Comparison of ENCODE assay signal across 8 cellular contexts in genomic region chr11:105034494-105035261, GRCh38. TPM values are rescaled to one million over a fixed set of nuclear protein-coding genes. Genes with fewer than 3 reads are reported as not detected.
DNase-seq lines count a peak whose midpoint lies in the region; ATAC-seq and TF ChIP-seq lines count a peak whose summit lies in the region.
"Not testable (repeated sequence)": the region's sequence is repeated elsewhere in the genome, so short reads cannot be mapped to it uniquely, and the experiment has no call there.

Gene CASP1, minus strand, starts transcription at chr11:105035144. Its CDS starts 31 bp downstream, at chr11:105035113.

- DNase-seq in GM04504 (ENCODE audit: low read depth) = peak; percentile 60
- not testable (repeated sequence) for DNase-seq in RWPE2 (ENCODE audit: low spot score)
- DNase-seq in activated naive CD8-positive, alpha-beta T cell treated with anti-CD3 and anti-CD28 coated beads for 36 hours = peak; percentile 14
- DNase-seq in fibroblast of mammary gland (ENCODE audit: low read depth) = peak; percentile 83
- DNase-seq in myocyte (ENCODE audit: low read depth) = peak; percentile 38

- not testable (repeated sequence) for H3K27me3 Mint-ChIP-seq in activated naive CD8-positive, alpha-beta T cell treated with anti-CD3 and anti-CD28 coated beads for 36 hours

- not testable (repeated sequence) for TF ChIP-seq CTCF in RWPE2 (IDR thresholded peaks at IDR 0.05; ENCODE audit: poor library complexity, severe bottlenecking); fibroblast of mammary gland (conservative IDR thresholded peaks at IDR 0.05; ENCODE audit: control insufficient read depth, insufficient read depth, low read depth, low read length); subcutaneous adipose tissue (IDR thresholded peaks at IDR 0.05; ENCODE audit: low read depth)

- not testable (repeated sequence) for H3K9me3 ChIP-seq in RWPE2 (ENCODE audit: severe bottlenecking)

- H3K36me3 Mint-ChIP-seq in activated naive CD8-positive, alpha-beta T cell treated with anti-CD3 and anti-CD28 coated beads for 36 hours = peaks cover 46% of the 10 kb centered on the region

- not testable (repeated sequence) for H3K27me3 ChIP-seq in RWPE2 (ENCODE audit: insufficient read depth, poor library complexity, severe bottlenecking)

- peak within 1 kb of the TSS; percentile 97 for H3K27ac Mint-ChIP-seq in activated naive CD8-positive, alpha-beta T cell treated with anti-CD3 and anti-CD28 coated beads for 36 hours

- H3K27ac ChIP-seq in RWPE2 (ENCODE audit: poor library complexity, severe bottlenecking) = peak within 1 kb of the TSS; percentile 44

- peaks cover 43% of the 10 kb centered on the region for H3K4me1 Mint-ChIP-seq in activated naive CD8-positive, alpha-beta T cell treated with anti-CD3 and anti-CD28 coated beads for 36 hours

- peaks cover 13% of the 10 kb centered on the region for H3K9me3 Mint-ChIP-seq in activated naive CD8-positive, alpha-beta T cell treated with anti-CD3 and anti-CD28 coated beads for 36 hours

- H3K4me3 Mint-ChIP-seq in activated naive CD8-positive, alpha-beta T cell treated with anti-CD3 and anti-CD28 coated beads for 36 hours = peak within 1 kb of the TSS; percentile 96

- peak within 1 kb of the TSS; percentile 34 for H3K4me3 ChIP-seq in RWPE2 (ENCODE audit: severe bottlenecking)
- H3K4me3 ChIP-seq in fibroblast of mammary gland (ENCODE audit: control insufficient read depth, low read depth, low read length) = peak within 1 kb of the TSS; percentile 25

- H3K36me3 ChIP-seq in RWPE2 (ENCODE audit: low read depth) = peaks cover 15% of the 10 kb centered on the region

- not testable (repeated sequence) for H3K4me1 ChIP-seq in RWPE2 (ENCODE audit: insufficient read depth, poor library complexity, severe bottlenecking)

- ATAC-seq in GM21526 (IDR thresholded peaks at IDR 0.05; ENCODE audit: low FRiP score, unreplicated experiment) (peak; percentile 99), HG03378 (IDR thresholded peaks at IDR 0.05; ENCODE audit: unreplicated experiment) (peak; percentile 100), RWPE2 (ENCODE audit: low read depth) (peak; percentile 96)

RNA-seq across cellular contexts. Expression of gene CASP1, which starts in this region (rescaled TPM):
- total RNA-seq in activated naive CD8-positive, alpha-beta T cell treated with anti-CD3 and anti-CD28 coated beads for 36 hours = 10 to 100 TPM; 38.9 to 40.1 TPM
- 2.2 and 2.9 TPM in 2 replicates for total RNA-seq in myocyte
- 2.9 TPM for polyA plus RNA-seq in myocyte (2012)
- 10 to 100 TPM; 10.4 to 39.9 (median 22.6) TPM for total RNA-seq in subcutaneous adipose tissue
